In genomic region chr11:36123353-36124220, GRCh38 we compare ENCODE assay signal across 1 cellular context.
TF ChIP-seq lines count a peak whose summit lies in the region.

No MANE protein-coding gene starts in this region.

TF ChIP-seq in HCT116, 20 proteins besides CTCF, POLR2A, EP300 and RAD21 (continued from another document):
- TF ChIP-seq SIN3A (IDR thresholded peaks at IDR 0.05; ENCODE audit: low read depth) (no peak), YY1 (IDR thresholded peaks at IDR 0.05; ENCODE audit: extremely low read depth, insufficient replicate concordance, low read depth, low read length) (no peak), JUND (IDR thresholded peaks at IDR 0.05) (no peak), EZH2phosphoT487 (IDR thresholded peaks at IDR 0.05; ENCODE audit: borderline replicate concordance) (no peak), MAX (IDR thresholded peaks at IDR 0.05) (no peak), CBX3 (IDR thresholded peaks at IDR 0.05; ENCODE audit: low read depth) (no peak), FOSL1 (IDR thresholded peaks at IDR 0.05; ENCODE audit: low read depth) (no peak)
